In the genomic region with DNA sequence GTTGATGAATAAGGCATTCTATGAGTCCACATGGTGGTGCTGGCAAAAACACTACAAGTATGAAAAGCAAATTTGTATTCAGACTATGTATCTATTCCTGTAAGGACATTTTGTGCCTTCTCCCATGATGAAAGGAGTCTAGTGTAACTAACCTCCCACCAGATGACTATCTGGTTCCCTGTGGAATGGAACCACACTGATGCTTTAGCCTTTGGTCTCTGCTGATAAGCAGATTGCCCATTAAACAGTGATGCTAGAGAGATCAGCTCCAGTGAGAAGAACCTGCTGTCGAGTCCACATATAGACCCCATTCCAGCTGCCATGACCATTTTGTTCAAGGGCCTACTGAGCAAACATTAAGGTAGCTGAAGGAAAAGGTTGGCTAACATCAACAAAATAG, we compare ENCODE assay signal across 24 cellular contexts. TPM values are rescaled to one million over a fixed set of nuclear protein-coding genes. Genes with fewer than 3 reads are reported as not detected.
A peak's percentile ranks its signal among the peaks of the same experiment; 100 is the strongest.
DNase-seq lines count a peak whose midpoint lies in the region; FAIRE-seq and TF ChIP-seq lines count a peak whose summit lies in the region.
"Had no signal": no experiment of that assay in that cellular context is flagged by ENCODE, and none has a peak within 500 bp of the region (broad histone marks: within the 10 kb centered on the region; RNA-seq: fewer than 3 reads in every experiment).

No MANE protein-coding gene starts in this region.

- H3K4ac ChIP-seq in trophoblast cell (ENCODE audit: low read depth, low read length): no peak overlapping the region
- H3K4ac ChIP-seq in mesenchymal stem cell (ENCODE audit: low read depth in 1 of 2, low read length in 2 of 2): no peak overlapping the region

- no peak overlapping the region for H4K8ac ChIP-seq in trophoblast cell (ENCODE audit: low read depth, low read length)
- H4K8ac ChIP-seq in mesenchymal stem cell (ENCODE audit: low read length): no peak overlapping the region

- H3K4me1 ChIP-seq in astrocyte (ENCODE audit: insufficient read depth, low read length): no peaks in the 10 kb centered on the region
- H3K4me1 ChIP-seq in trophoblast cell (ENCODE audit: control insufficient read depth in 1 of 2, insufficient read depth in 2 of 2, low read length in 2 of 2): no peaks in the 10 kb centered on the region
- no peaks in the 10 kb centered on the region for H3K4me1 ChIP-seq in mesenchymal stem cell (ENCODE audit: control insufficient read depth, insufficient read depth, low read depth, low read length)
- H3K4me1 ChIP-seq: A549; BE2C; BLaER1 treated with 17β-estradiol and CSF1 and Interleukin-3, amounts not matched to agents 10 nM and 100 nM had no signal

- no peak overlapping the region for H3K9ac ChIP-seq in astrocyte (ENCODE audit: low read length)
- no peak overlapping the region for H3K9ac ChIP-seq in trophoblast cell (ENCODE audit: low read length)
- H3K9ac ChIP-seq in mesenchymal stem cell (ENCODE audit: low read length): no peak overlapping the region
- H3K9ac ChIP-seq: BLaER1 treated with 17β-estradiol and CSF1 and Interleukin-3, amounts not matched to agents 10 nM and 100 nM had no signal

- H3K9me3 Mint-ChIP-seq in astrocyte (ENCODE audit: unreplicated experiment): no peaks in the 10 kb centered on the region
- no peaks in the 10 kb centered on the region for H3K9me3 Mint-ChIP-seq in activated CD4-positive, alpha-beta T cell treated with anti-CD3 and anti-CD28 coated beads, Interleukin-2, amount 10 ng/mL, durations not matched to agents 7 days and 5 days
- H3K9me3 Mint-ChIP-seq: CD14-positive monocyte; CD4-positive, alpha-beta T cell; CD8-positive, alpha-beta memory T cell; GM23338 had no signal

- no peaks in the 10 kb centered on the region for H3K36me3 Mint-ChIP-seq in astrocyte (ENCODE audit: low read depth, unreplicated experiment)
- H3K36me3 Mint-ChIP-seq in activated CD4-positive, alpha-beta T cell treated with anti-CD3 and anti-CD28 coated beads, Interleukin-2, amount 10 ng/mL, durations not matched to agents 7 days and 5 days (ENCODE audit: low read depth): no peaks in the 10 kb centered on the region
- H3K36me3 Mint-ChIP-seq: CD14-positive monocyte; CD8-positive, alpha-beta memory T cell had no signal

- H3K79me2 ChIP-seq in astrocyte (ENCODE audit: insufficient read depth, low read length) (no peaks in the 10 kb centered on the region), trophoblast cell (ENCODE audit: control insufficient read depth, insufficient read depth, low read length, poor library complexity) (no peaks in the 10 kb centered on the region)

- H2BK12ac ChIP-seq in trophoblast cell (ENCODE audit: low read length): no peak overlapping the region
- H2BK12ac ChIP-seq in mesenchymal stem cell (ENCODE audit: low read length in 2 of 2): no peak overlapping the region

- H3K9me3 ChIP-seq in astrocyte (ENCODE audit: insufficient read depth, low read depth, low read length) (no peaks in the 10 kb centered on the region), trophoblast cell (ENCODE audit: insufficient read depth, low read depth, low read length) (no peaks in the 10 kb centered on the region), mesenchymal stem cell (ENCODE audit: control insufficient read depth, low read length) (no peaks in the 10 kb centered on the region)
- H3K9me3 ChIP-seq: A549; BE2C; BLaER1 treated with 17β-estradiol and CSF1 and Interleukin-3, amounts not matched to agents 10 nM and 100 nM had no signal

- H2BK5ac ChIP-seq in trophoblast cell (ENCODE audit: low read depth, low read length, poor library complexity) (no peak overlapping the region), mesenchymal stem cell (ENCODE audit: low read depth, low read length, poor library complexity, severe bottlenecking) (no peak overlapping the region)

- H3K23ac ChIP-seq in trophoblast cell (ENCODE audit: low read length): no peak overlapping the region
- no peak overlapping the region for H3K23ac ChIP-seq in mesenchymal stem cell (ENCODE audit: low read length in 2 of 2)

- H3K36me3 ChIP-seq in astrocyte (ENCODE audit: insufficient read depth, low read length) (no peaks in the 10 kb centered on the region), trophoblast cell (ENCODE audit: control insufficient read depth in 1 of 2, insufficient read depth in 2 of 2, low read length in 2 of 2) (no peaks in the 10 kb centered on the region), mesenchymal stem cell (ENCODE audit: control insufficient read depth in 1 of 2, insufficient read depth in 2 of 2, low read depth in 1 of 2, low read length in 2 of 2) (no peaks in the 10 kb centered on the region)
- H3K36me3 ChIP-seq: BE2C; BLaER1 treated with 17β-estradiol and CSF1 and Interleukin-3, amounts not matched to agents 10 nM and 100 nM had no signal

- POLR2A ChIA-PET in activated CD4-positive, alpha-beta T cell treated with anti-CD3 and anti-CD28 coated beads, Interleukin-2, amount 10 ng/mL, durations not matched to agents 7 days and 5 days (lab: Charles Lee): no interaction called here

- H3K4me2 ChIP-seq in astrocyte (ENCODE audit: low read length): no peak overlapping the region
- no peak overlapping the region for H3K4me2 ChIP-seq in trophoblast cell (ENCODE audit: low read length)
- no peak overlapping the region for H3K4me2 ChIP-seq in mesenchymal stem cell (ENCODE audit: low read length, poor library complexity, severe bottlenecking)
- H3K4me2 ChIP-seq: A549; BLaER1 treated with 17β-estradiol and CSF1 and Interleukin-3, amounts not matched to agents 10 nM and 100 nM; GM23338 had no signal

- H3K14ac ChIP-seq in trophoblast cell (ENCODE audit: low read length) (no peak overlapping the region), mesenchymal stem cell (ENCODE audit: low read length in 2 of 2) (no peak overlapping the region)

- H3K27me3 ChIP-seq in astrocyte (ENCODE audit: insufficient read depth, low read length) (no peaks in the 10 kb centered on the region), trophoblast cell (ENCODE audit: insufficient read depth, low read length) (no peaks in the 10 kb centered on the region), mesenchymal stem cell (ENCODE audit: control insufficient read depth in 1 of 2, insufficient read depth in 1 of 2, low read length in 2 of 2) (no peaks in the 10 kb centered on the region)
- H3K27me3 ChIP-seq: BE2C had no signal

- no CpG with 5 or more reads among the region's 1 CpG for WGBS in trophoblast cell (ENCODE audit: extremely low coverage, insufficient coverage, insufficient read length)
- 100% methylated on average over 1 of the region's 1 CpG for WGBS in mesenchymal stem cell

- H4K12ac ChIP-seq in trophoblast cell (ENCODE audit: low read depth, low read length): no peak overlapping the region

- H3K27ac ChIP-seq in astrocyte (ENCODE audit: low read depth, low read length) (no peak overlapping the region), trophoblast cell (ENCODE audit: low read depth, low read length) (no peak overlapping the region), mesenchymal stem cell (ENCODE audit: low read length, poor library complexity, severe bottlenecking) (no peak overlapping the region)
- H3K27ac ChIP-seq: A549; BLaER1 treated with 17β-estradiol and CSF1 and Interleukin-3, amounts not matched to agents 10 nM and 100 nM had no signal

- H3K79me1 ChIP-seq in trophoblast cell (ENCODE audit: low read length) (no peaks in the 10 kb centered on the region), mesenchymal stem cell (replicated peaks; ENCODE audit: low read length, poor library complexity, severe bottlenecking) (no peaks in the 10 kb centered on the region)

- H2BK120ac ChIP-seq in trophoblast cell (ENCODE audit: insufficient read depth, low read length, poor library complexity) (no peak overlapping the region), mesenchymal stem cell (ENCODE audit: low read depth, low read length) (no peak overlapping the region)

- H2BK15ac ChIP-seq in mesenchymal stem cell (ENCODE audit: low read depth, poor library complexity, severe bottlenecking): no peak overlapping the region

- no peaks in the 10 kb centered on the region for H4K20me1 ChIP-seq in astrocyte (ENCODE audit: insufficient read depth, low read length)
- H4K20me1 ChIP-seq: BLaER1 treated with 17β-estradiol and CSF1 and Interleukin-3, amounts not matched to agents 10 nM and 100 nM had no signal

- no peaks in the 10 kb centered on the region for H3K27me3 Mint-ChIP-seq in astrocyte (ENCODE audit: low read depth, unreplicated experiment)
- H3K27me3 Mint-ChIP-seq in activated CD4-positive, alpha-beta T cell treated with anti-CD3 and anti-CD28 coated beads, Interleukin-2, amount 10 ng/mL, durations not matched to agents 7 days and 5 days: no peaks in the 10 kb centered on the region
- H3K27me3 Mint-ChIP-seq: CD4-positive, alpha-beta T cell had no signal

- DNase-seq in NCI-H2029 treated with DMSO at 0.1 percent for 48 hours (lab: John Stamatoyannopoulos, UW): peak; percentile 0
- DNase-seq in NCI-H2029 (lab: John Stamatoyannopoulos, UW): no peak
- DNase-seq in NCI-H510A treated with DMSO at 0.1 percent for 48 hours (lab: John Stamatoyannopoulos, UW): peak; percentile 22
- no peak for DNase-seq in astrocyte (ENCODE audit: low read depth)
- DNase-seq in trophoblast cell: peak; percentile 1 to 18
- no peak for DNase-seq in mesenchymal stem cell
- DNase-seq in activated CD4-positive, alpha-beta T cell treated with anti-CD3 and anti-CD28 coated beads, Interleukin-2, amount 10 ng/mL, durations not matched to agents 7 days and 5 days: no peak
- no peak for DNase-seq in hippocampal formation (lab: John Stamatoyannopoulos, UW)
- DNase-seq: 8988T; ACHN; AML-193; BE2C; CD4-positive, alpha-beta T cell; CD8-positive, alpha-beta memory T cell; DMS 273 treated with DMSO at 0.1 percent for 48 hours; DND-41; H9 had no signal

- no peaks in the 10 kb centered on the region for H3K4me1 Mint-ChIP-seq in astrocyte (ENCODE audit: low read depth, unreplicated experiment)
- H3K4me1 Mint-ChIP-seq in activated CD4-positive, alpha-beta T cell treated with anti-CD3 and anti-CD28 coated beads, Interleukin-2, amount 10 ng/mL, durations not matched to agents 7 days and 5 days: peaks cover 5% of the 10 kb centered on the region
- H3K4me1 Mint-ChIP-seq: GM23338 had no signal

- H3K18ac ChIP-seq in trophoblast cell (ENCODE audit: low read length): no peak overlapping the region
- H3K18ac ChIP-seq in mesenchymal stem cell (ENCODE audit: low read depth in 1 of 2, low read length in 2 of 2): no peak overlapping the region

- TF ChIP-seq CTCF in astrocyte (IDR thresholded peaks at IDR 0.05; ENCODE audit: insufficient read depth, low read depth, low read length): no peak

- peak; percentile 34 for FAIRE-seq in astrocyte (lab: Jason Lieb, UNC)
- FAIRE-seq: D721Med, G401.6, GM12892 had no signal

- H4K91ac ChIP-seq in trophoblast cell (ENCODE audit: low read depth, low read length) (no peak overlapping the region), mesenchymal stem cell (ENCODE audit: low read length) (no peak overlapping the region)

- H2AK5ac ChIP-seq in trophoblast cell (ENCODE audit: low read length) (no peak overlapping the region), mesenchymal stem cell (ENCODE audit: low read length, severe bottlenecking) (no peak overlapping the region)

- H3K4me3 ChIP-seq in astrocyte (ENCODE audit: insufficient read depth, low read depth, low read length): no peak overlapping the region
- H3K4me3 ChIP-seq in trophoblast cell (ENCODE audit: low read depth, low read length): no peak overlapping the region
- no peak overlapping the region for H3K4me3 ChIP-seq in mesenchymal stem cell (ENCODE audit: insufficient read depth in 1 of 2, low read depth in 1 of 2, low read length in 2 of 2)
- H3K4me3 ChIP-seq: A549; BLaER1 treated with 17β-estradiol and CSF1 and Interleukin-3, amounts not matched to agents 10 nM and 100 nM; GM23338 had no signal

- H3K27ac Mint-ChIP-seq in astrocyte (ENCODE audit: unreplicated experiment): no peak overlapping the region
- H3K27ac Mint-ChIP-seq in activated CD4-positive, alpha-beta T cell treated with anti-CD3 and anti-CD28 coated beads, Interleukin-2, amount 10 ng/mL, durations not matched to agents 7 days and 5 days: no peak overlapping the region
- H3K27ac Mint-ChIP-seq: CD14-positive monocyte; CD4-positive, alpha-beta T cell; CD8-positive, alpha-beta memory T cell; GM23338; H9 had no signal

- no peak overlapping the region for H3K4me3 Mint-ChIP-seq in astrocyte (ENCODE audit: unreplicated experiment)
- no peak overlapping the region for H3K4me3 Mint-ChIP-seq in activated CD4-positive, alpha-beta T cell treated with anti-CD3 and anti-CD28 coated beads, Interleukin-2, amount 10 ng/mL, durations not matched to agents 7 days and 5 days
- H3K4me3 Mint-ChIP-seq: CD14-positive monocyte; CD4-positive, alpha-beta T cell; CD8-positive, alpha-beta memory T cell; GM23338; H9 had no signal

- CTCF ChIA-PET in activated CD4-positive, alpha-beta T cell treated with anti-CD3 and anti-CD28 coated beads, Interleukin-2, amount 10 ng/mL, durations not matched to agents 7 days and 5 days (lab: Charles Lee): interaction anchor here (1.2 kb wide), 1 partner anchor 35 kb away, joined by 3 read pairs; no protein-coding TSS in a partner anchor

- H2AFZ ChIP-seq in astrocyte (ENCODE audit: low read depth, low read length) (no peak overlapping the region), trophoblast cell (ENCODE audit: insufficient read depth, low read length, poor library complexity) (no peak overlapping the region), mesenchymal stem cell (ENCODE audit: low read depth, low read length) (no peak overlapping the region)
- H2AFZ ChIP-seq: GM23338 had no signal

RNA-seq across cellular contexts. Expression of a gene that starts 10.5 kb away (rescaled TPM):
- 64.8 and 68.6 TPM in 2 replicates for total RNA-seq in astrocyte
- polyA plus RNA-seq in trophoblast cell (2013): 56.1 and 57.1 TPM in 2 replicates
- polyA plus RNA-seq in mesenchymal stem cell (2013, experiment 1 of 2): 53.5 TPM
- 53.0 TPM for polyA plus RNA-seq in mesenchymal stem cell (2013, experiment 2 of 2)
- 10 to 100 TPM; 81.8 to 86.5 TPM for total RNA-seq in activated CD4-positive, alpha-beta T cell treated with anti-CD3 and anti-CD28 coated beads, Interleukin-2, amount 10 ng/mL, durations not matched to agents 7 days and 5 days

Comparison
In these comparisons a context has a peak if more than half of its experiments do, and no peak if none do; other contexts are left out.
1. DNase-seq: peak in NCI-H2029 treated with DMSO at 0.1 percent for 48 hours (single experiment), NCI-H510A treated with DMSO at 0.1 percent for 48 hours (single experiment) and trophoblast cell (2 of 2); none in NCI-H2029 (single experiment), astrocyte (single experiment), mesenchymal stem cell (single experiment), activated CD4-positive, alpha-beta T cell treated with anti-CD3 and anti-CD28 coated beads, Interleukin-2, amount 10 ng/mL, durations not matched to agents 7 days and 5 days (single experiment) and hippocampal formation (0 of 2).